In genomic region chr1:153566414-153567371, GRCh38 we compare ENCODE assay signal across 8 cellular contexts. TPM values are rescaled to one million over a fixed set of nuclear protein-coding genes. Genes with fewer than 3 reads are reported as not detected.
A peak's percentile ranks its signal among the peaks of the same experiment; 100 is the strongest.
DNase-seq lines count a peak whose midpoint lies in the region; ATAC-seq and TF ChIP-seq lines count a peak whose summit lies in the region.

No MANE protein-coding gene starts in this region.

- H3K4me3 ChIP-seq in RWPE2 (ENCODE audit: severe bottlenecking) (no peak overlapping the region), fibroblast of mammary gland (ENCODE audit: control insufficient read depth, low read depth, low read length) (no peak overlapping the region)

- peak overlapping the region; percentile 100 for H3K27ac ChIP-seq in RWPE2 (ENCODE audit: poor library complexity, severe bottlenecking)

- no peak for TF ChIP-seq CTCF in RWPE2 (IDR thresholded peaks at IDR 0.05; ENCODE audit: poor library complexity, severe bottlenecking)
- no peak for TF ChIP-seq CTCF in fibroblast of mammary gland (conservative IDR thresholded peaks at IDR 0.05; ENCODE audit: control insufficient read depth, insufficient read depth, low read depth, low read length)
- TF ChIP-seq CTCF in neural crest cell (conservative IDR thresholded peaks at IDR 0.05), result no peak

- no peaks in the 10 kb centered on the region for H3K27me3 Mint-ChIP-seq in neural crest cell (ENCODE audit: low read depth)
- H3K27me3 Mint-ChIP-seq in stimulated activated naive CD8-positive, alpha-beta T cell treated with anti-CD3 and anti-CD28 coated beads, Interleukin-15, Interleukin-2, amounts not matched to agents 100 ng/mL and 50 ng/mL, for 24 hours, result peaks cover 7% of the 10 kb centered on the region

- peaks cover 43% of the 10 kb centered on the region for H3K4me1 Mint-ChIP-seq in neural crest cell
- H3K4me1 Mint-ChIP-seq in stimulated activated naive CD8-positive, alpha-beta T cell treated with anti-CD3 and anti-CD28 coated beads, Interleukin-15, Interleukin-2, amounts not matched to agents 100 ng/mL and 50 ng/mL, for 24 hours (ENCODE audit: low read depth), result peaks cover 58% of the 10 kb centered on the region

- H3K9me3 Mint-ChIP-seq in neural crest cell, result no peaks in the 10 kb centered on the region
- no peaks in the 10 kb centered on the region for H3K9me3 Mint-ChIP-seq in stimulated activated naive CD8-positive, alpha-beta T cell treated with anti-CD3 and anti-CD28 coated beads, Interleukin-15, Interleukin-2, amounts not matched to agents 100 ng/mL and 50 ng/mL, for 24 hours

- no peaks in the 10 kb centered on the region for H3K27me3 ChIP-seq in RWPE2 (ENCODE audit: insufficient read depth, poor library complexity, severe bottlenecking)

- peak overlapping the region; percentile 64 for H3K4me3 Mint-ChIP-seq in neural crest cell
- peak overlapping the region; percentile 58 for H3K4me3 Mint-ChIP-seq in stimulated activated naive CD8-positive, alpha-beta T cell treated with anti-CD3 and anti-CD28 coated beads, Interleukin-15, Interleukin-2, amounts not matched to agents 100 ng/mL and 50 ng/mL, for 24 hours

- ATAC-seq in RWPE2 (ENCODE audit: low read depth), result peak; percentile 60
- ATAC-seq in GM18858 (IDR thresholded peaks at IDR 0.05; ENCODE audit: unreplicated experiment), result no peak

- no peaks in the 10 kb centered on the region for H3K36me3 Mint-ChIP-seq in neural crest cell (ENCODE audit: low read depth)
- no peaks in the 10 kb centered on the region for H3K36me3 Mint-ChIP-seq in stimulated activated naive CD8-positive, alpha-beta T cell treated with anti-CD3 and anti-CD28 coated beads, Interleukin-15, Interleukin-2, amounts not matched to agents 100 ng/mL and 50 ng/mL, for 24 hours (ENCODE audit: low read depth)

- peak; percentile 99 for DNase-seq in DMS 273 (lab: John Stamatoyannopoulos, UW; ENCODE audit: unreplicated experiment)
- peak; percentile 99 for DNase-seq in HPDE6-E6E7 (ENCODE audit: extremely low spot score)
- DNase-seq in RWPE2 (ENCODE audit: low spot score), result peak; percentile 99
- peak; percentile 81 for DNase-seq in activated T-helper 9 cell treated with anti-CD3 and anti-CD28 coated beads, Interleukin-2, amount 50 U/mL, for 16 hours (ENCODE audit: low read depth)
- DNase-seq in fibroblast of mammary gland (ENCODE audit: low read depth), result peak; percentile 98
- peak; percentile 40 for DNase-seq in neural crest cell (ENCODE audit: low read depth, low spot score)

- no peaks in the 10 kb centered on the region for H3K9me3 ChIP-seq in RWPE2 (ENCODE audit: severe bottlenecking)

- H3K4me1 ChIP-seq in RWPE2 (ENCODE audit: insufficient read depth, poor library complexity, severe bottlenecking), result peaks cover 27% of the 10 kb centered on the region

- peaks cover 36% of the 10 kb centered on the region for H3K36me3 ChIP-seq in RWPE2 (ENCODE audit: low read depth)

- peak overlapping the region; percentile 98 for H3K27ac Mint-ChIP-seq in neural crest cell (ENCODE audit: unreplicated experiment)
- H3K27ac Mint-ChIP-seq in stimulated activated naive CD8-positive, alpha-beta T cell treated with anti-CD3 and anti-CD28 coated beads, Interleukin-15, Interleukin-2, amounts not matched to agents 100 ng/mL and 50 ng/mL, for 24 hours, result peak overlapping the region; percentile 98

RNA-seq across cellular contexts. Expression of gene S100A2, which starts 1.0 kb away (rescaled TPM):
- not detected in 2 replicates for total RNA-seq in neural crest cell

RNA-seq across cellular contexts. Expression of gene S100A3, which starts 17.6 kb away (rescaled TPM):
- total RNA-seq in neural crest cell, result not detected in 2 replicates

RNA-seq across cellular contexts. Expression of gene S100A4, which starts 21.1 kb away (rescaled TPM):
- total RNA-seq in neural crest cell, result 10.3 and 11.7 TPM in 2 replicates

RNA-seq across cellular contexts. Expression of gene S100A5, which starts 26.0 kb away (rescaled TPM):
- total RNA-seq in neural crest cell, result not detected in 2 replicates

RNA-seq across cellular contexts. Expression of gene S100A6, which starts 30.9 kb away (rescaled TPM):
- not detected in 2 replicates for total RNA-seq in neural crest cell

Comparison
In these comparisons a context has a peak if more than half of its experiments do, and no peak if none do; other contexts are left out.
1. DNase-seq: peak in every context shown above with its lines; median percentile 99 in DMS 273; 99 in HPDE6-E6E7; 99 in RWPE2; 98 in fibroblast of mammary gland; 81 in activated T-helper 9 cell treated with anti-CD3 and anti-CD28 coated beads, Interleukin-2, amount 50 U/mL, for 16 hours; 40 in neural crest cell.